ENCODE assay signal across 2 cellular contexts in the genomic region with DNA sequence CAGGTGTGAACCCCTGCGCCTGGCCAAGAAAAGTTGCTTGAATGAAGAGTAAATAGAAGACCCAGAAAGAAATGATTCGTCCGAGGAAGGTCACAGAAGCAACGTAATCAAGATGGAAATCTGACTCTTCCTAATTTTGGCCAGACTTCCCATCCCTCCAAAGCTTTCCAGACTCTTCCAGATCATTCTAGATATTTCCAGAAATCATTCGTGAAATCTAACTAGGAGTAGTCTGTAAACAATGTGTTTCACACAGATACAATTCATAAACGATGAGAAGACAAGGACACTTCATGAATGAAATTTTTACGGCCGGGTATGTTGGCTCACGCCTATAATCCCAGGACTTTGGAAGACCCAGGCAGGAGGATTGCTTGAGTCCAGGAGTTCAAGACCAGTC.
TF ChIP-seq lines count a peak whose summit lies in the region.

No MANE protein-coding gene starts in this region.

TF ChIP-seq in HepG2, 621 proteins besides CTCF, POLR2A, EP300 and RAD21:
- no peak for TF ChIP-seq ZNF280D (CRISPR knock-in tag; IDR thresholded peaks at IDR 0.05)
- TF ChIP-seq ELF3 (CRISPR knock-in tag; IDR thresholded peaks at IDR 0.05): no peak
- TF ChIP-seq CAMTA2 (CRISPR knock-in tag; IDR thresholded peaks at IDR 0.05; ENCODE audit: borderline replicate concordance): no peak
- TF ChIP-seq PAXIP1 (CRISPR knock-in tag; conservative IDR thresholded peaks at IDR 0.05): no peak
- TF ChIP-seq, protein P1, sequence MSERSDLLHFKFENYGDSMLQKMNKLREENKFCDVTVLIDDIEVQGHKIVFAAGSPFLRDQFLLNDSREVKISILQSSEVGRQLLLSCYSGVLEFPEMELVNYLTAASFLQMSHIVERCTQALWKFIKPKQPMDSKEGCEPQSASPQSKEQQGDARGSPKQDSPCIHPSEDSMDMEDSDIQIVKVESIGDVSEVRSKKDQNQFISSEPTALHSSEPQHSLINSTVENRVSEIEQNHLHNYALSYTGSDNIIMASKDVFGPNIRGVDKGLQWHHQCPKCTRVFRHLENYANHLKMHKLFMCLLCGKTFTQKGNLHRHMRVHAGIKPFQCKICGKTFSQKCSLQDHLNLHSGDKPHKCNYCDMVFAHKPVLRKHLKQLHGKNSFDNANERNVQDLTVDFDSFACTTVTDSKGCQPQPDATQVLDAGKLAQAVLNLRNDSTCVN (CRISPR knock-in tag; IDR thresholded peaks at IDR 0.05; ENCODE audit: borderline replicate concordance): peak; percentile 75
- TF ChIP-seq ZNF430 (CRISPR knock-in tag; IDR thresholded peaks at IDR 0.05): no peak
- TF ChIP-seq RARA (CRISPR knock-in tag; IDR thresholded peaks at IDR 0.05): no peak
TF ChIP-seq in HepG2: peak in this region for 1.

TF ChIP-seq in K562, 482 proteins besides CTCF, POLR2A, EP300 and RAD21:
- TF ChIP-seq, protein P2, sequence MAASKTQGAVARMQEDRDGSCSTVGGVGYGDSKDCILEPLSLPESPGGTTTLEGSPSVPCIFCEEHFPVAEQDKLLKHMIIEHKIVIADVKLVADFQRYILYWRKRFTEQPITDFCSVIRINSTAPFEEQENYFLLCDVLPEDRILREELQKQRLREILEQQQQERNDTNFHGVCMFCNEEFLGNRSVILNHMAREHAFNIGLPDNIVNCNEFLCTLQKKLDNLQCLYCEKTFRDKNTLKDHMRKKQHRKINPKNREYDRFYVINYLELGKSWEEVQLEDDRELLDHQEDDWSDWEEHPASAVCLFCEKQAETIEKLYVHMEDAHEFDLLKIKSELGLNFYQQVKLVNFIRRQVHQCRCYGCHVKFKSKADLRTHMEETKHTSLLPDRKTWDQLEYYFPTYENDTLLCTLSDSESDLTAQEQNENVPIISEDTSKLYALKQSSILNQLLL (CRISPR knock-in tag; IDR thresholded peaks at IDR 0.05; ENCODE audit: borderline replicate concordance): no peak
- peak in 1 of 2 experiments; percentile 84; a peak in 2 of 4 replicates for TF ChIP-seq ARNT (IDR thresholded peaks at IDR 0.05)
